Comparison of ENCODE assay signal across 9 cellular contexts in the genomic region with DNA sequence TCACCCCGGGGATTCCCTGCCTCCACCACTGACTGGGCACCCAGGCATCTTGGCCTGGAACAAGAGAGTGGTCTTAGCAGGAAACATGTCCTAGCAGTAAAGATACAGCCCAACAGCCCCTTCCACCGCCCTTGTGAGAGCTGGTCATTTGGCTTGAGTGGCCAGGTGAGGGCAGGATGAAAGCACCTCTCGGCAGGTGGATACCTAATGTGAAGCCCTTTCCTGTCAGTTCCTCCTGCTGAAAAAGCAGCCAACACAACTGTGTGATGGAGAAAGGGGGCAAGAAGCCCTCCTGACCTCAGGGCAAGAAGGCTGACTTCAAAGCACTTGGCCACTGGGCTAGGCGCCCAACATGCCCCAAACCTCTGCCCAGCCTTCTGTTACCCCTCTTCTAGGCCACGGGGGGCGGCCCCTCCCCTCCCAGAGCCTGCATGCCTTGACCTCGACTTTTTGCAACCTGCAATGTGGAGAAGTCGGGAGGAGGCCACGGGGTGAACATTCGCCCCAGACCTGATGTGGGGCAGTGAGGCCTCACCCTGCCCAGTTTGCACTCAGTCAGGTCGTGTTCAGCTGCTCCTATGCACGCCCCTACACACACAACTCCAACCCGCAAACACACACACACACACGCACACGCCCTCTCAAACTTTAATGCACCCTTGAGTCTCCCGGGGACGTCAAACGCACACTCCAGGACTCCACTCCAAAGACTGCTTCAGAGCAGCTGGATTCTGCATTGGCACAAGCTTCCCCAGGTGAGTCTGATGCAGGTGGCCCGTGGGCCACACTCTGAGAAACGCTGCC. TPM values are rescaled to one million over a fixed set of nuclear protein-coding genes. Genes with fewer than 3 reads are reported as not detected.
DNase-seq lines count a peak whose midpoint lies in the region; ATAC-seq and TF ChIP-seq lines count a peak whose summit lies in the region.
"Had no signal": no experiment of that assay in that cellular context is flagged by ENCODE, and none has a peak within 500 bp of the region (broad histone marks: within the 10 kb centered on the region; RNA-seq: fewer than 3 reads in every experiment).

No MANE protein-coding gene starts in this region.

- H3K14ac ChIP-seq in neuronal stem cell (ENCODE audit: low read length): peak overlapping the region; percentile 50

- H3K9me3 ChIP-seq in endodermal cell (ENCODE audit: control insufficient read depth, low read length) (no peaks in the 10 kb centered on the region), neuronal stem cell (replicated peaks in 1 of 2; ENCODE audit: control insufficient read depth in 2 of 2, insufficient read depth in 1 of 2, low read depth in 1 of 2, low read length in 2 of 2) (peaks cover 1 to 4% of the 10 kb centered on the region in 2 donors)

- H3K36me3 ChIP-seq in endodermal cell (ENCODE audit: control insufficient read depth, insufficient read depth, low read length) (peaks cover 13% of the 10 kb centered on the region), neuronal stem cell (replicated peaks in 1 of 2; ENCODE audit: control insufficient read depth in 2 of 2, insufficient read depth in 2 of 2, low read length in 2 of 2) (no peaks in the 10 kb centered on the region)

- no peak overlapping the region for H4K91ac ChIP-seq in neuronal stem cell (ENCODE audit: low read depth, low read length, poor library complexity)

- peak overlapping the region; percentile 13 for H2BK120ac ChIP-seq in neuronal stem cell (ENCODE audit: low read depth, low read length)

- H3K18ac ChIP-seq in neuronal stem cell (ENCODE audit: low read length): peak overlapping the region; percentile 91

- H3K27ac Mint-ChIP-seq in endodermal cell: no peak overlapping the region

- no peak overlapping the region for H3K4ac ChIP-seq in neuronal stem cell (ENCODE audit: low read length)

- H2BK15ac ChIP-seq in neuronal stem cell (ENCODE audit: low read length): peak overlapping the region; percentile 80

- H2BK12ac ChIP-seq in neuronal stem cell (ENCODE audit: low read length): no peak overlapping the region

- no peak overlapping the region for H3K27ac ChIP-seq in endodermal cell (ENCODE audit: low read depth, low read length)
- no peak overlapping the region for H3K27ac ChIP-seq in neuronal stem cell (replicated peaks; ENCODE audit: low read length)

- H3K27me3 Mint-ChIP-seq in endodermal cell (ENCODE audit: insufficient read depth): peaks cover 54% of the 10 kb centered on the region

- H3K4me1 ChIP-seq in endodermal cell (ENCODE audit: control insufficient read depth, insufficient read depth, low read length) (no peaks in the 10 kb centered on the region), neuronal stem cell (ENCODE audit: control insufficient read depth in 2 of 2, insufficient read depth in 1 of 2, low read depth in 1 of 2, low read length in 2 of 2) (peaks cover 9 to 16% of the 10 kb centered on the region in 2 donors)

- H4K8ac ChIP-seq in neuronal stem cell (ENCODE audit: low read depth, low read length): no peak overlapping the region

- H3K4me1 Mint-ChIP-seq in endodermal cell: peaks cover 20% of the 10 kb centered on the region

- H2BK5ac ChIP-seq in neuronal stem cell (ENCODE audit: low read length): no peak overlapping the region

- H3K23ac ChIP-seq in neuronal stem cell (ENCODE audit: low read depth, low read length, poor library complexity): peak overlapping the region; percentile 66

- ATAC-seq in GM19455 (IDR thresholded peaks at IDR 0.05; ENCODE audit: unreplicated experiment): no peak

- H3K36me3 Mint-ChIP-seq in endodermal cell (ENCODE audit: low read depth): no peaks in the 10 kb centered on the region

- peaks cover 3% of the 10 kb centered on the region for H3K9me3 Mint-ChIP-seq in endodermal cell

- DNase-seq in AG09309 (ENCODE audit: low read depth) (no peak), HFF-Myc (ENCODE audit: extremely low read depth, low read depth) (no peak), endodermal cell (peak; percentile 60), neuronal stem cell (ENCODE audit: low spot score) (no peak), superior temporal gyrus (ENCODE audit: extremely low spot score) (no peak), dedifferentiated amniotic fluid mesenchymal stem cell (ENCODE audit: extremely low spot score) (no peak)
- DNase-seq in stimulated activated CD4-positive, alpha-beta T cell treated with anti-CD3 and anti-CD28 coated beads, Interleukin-2, amount 100 ng/mL, for 48 hours: no peak
- DNase-seq: SHP77 treated with DMSO at 0.1 percent for 48 hours had no signal

- H3K9ac ChIP-seq in endodermal cell (ENCODE audit: extremely low read depth, low read length, poor library complexity, severe bottlenecking) (no peak overlapping the region), neuronal stem cell (ENCODE audit: low read depth, low read length, poor library complexity) (peak overlapping the region; percentile 84)

- TF ChIP-seq CTCF in AG09309 (IDR thresholded peaks at IDR 0.05; ENCODE audit: control insufficient read depth, insufficient read depth, low read depth, low read length, missing control alignments) (no peak), HFF-Myc (IDR thresholded peaks at IDR 0.05; ENCODE audit: low read depth, low read length, missing control alignments) (no peak), endodermal cell (conservative IDR thresholded peaks at IDR 0.05) (peak; percentile 31)

- H3K4me2 ChIP-seq in neuronal stem cell (ENCODE audit: insufficient read depth, low read length, poor library complexity, severe bottlenecking): peak overlapping the region; percentile 82

- 41 to 50% methylated on average over 11 to 20 of the region's 20 CpGs for WGBS in endodermal cell (ENCODE audit: insufficient coverage in 1 of 2, insufficient read length in 1 of 2), 2 experiments
- no CpG with 5 or more reads among the region's 20 CpGs for WGBS in neuronal stem cell (ENCODE audit: extremely low coverage in 2 of 2, insufficient read length in 2 of 2, insufficient replicate concordance in 1 of 2), 2 donors

- peak overlapping the region; percentile 24 for H2AK5ac ChIP-seq in neuronal stem cell (ENCODE audit: low read depth, low read length)

- H3K27me3 ChIP-seq in endodermal cell (ENCODE audit: control insufficient read depth, insufficient read depth, low read length, poor library complexity, severe bottlenecking) (peaks cover 35% of the 10 kb centered on the region), neuronal stem cell (ENCODE audit: control insufficient read depth in 3 of 3, insufficient read depth in 3 of 3, low read depth in 1 of 3, low read length in 3 of 3) (peaks cover 4 to 49% (median 16%) of the 10 kb centered on the region in 3 experiments)

- H3K4me3 ChIP-seq in AG09309 (ENCODE audit: control insufficient read depth, low read depth, low read length) (peak overlapping the region; percentile 30), HFF-Myc (replicated peaks; ENCODE audit: low read depth, low read length) (peak overlapping the region; percentile 19), endodermal cell (ENCODE audit: low read length) (peak overlapping the region; percentile 80), neuronal stem cell (ENCODE audit: low read length in 2 of 2) (peak overlapping the region; percentile 53 to 82)

- peak overlapping the region; percentile 87 for H2AFZ ChIP-seq in neuronal stem cell (ENCODE audit: low read length)

- no peaks in the 10 kb centered on the region for H3K79me1 ChIP-seq in neuronal stem cell (ENCODE audit: low read depth, low read length)

- H3K4me3 Mint-ChIP-seq in endodermal cell: peak overlapping the region; percentile 59

RNA-seq across cellular contexts. Expression of a gene that starts 1.1 kb away (rescaled TPM):
- 10 to 100 TPM in 1 of 2 donors, 1 to 10 TPM in 1; 6.5 to 15.9 TPM for total RNA-seq in endodermal cell
- polyA plus RNA-seq in endodermal cell (2013, experiment 1 of 2): 5.1 TPM
- polyA plus RNA-seq in endodermal cell (2013, experiment 2 of 2): 3.7 TPM
- polyA plus RNA-seq in neuronal stem cell (2013, experiment 1 of 2): 1.9 TPM
- 2.0 TPM for polyA plus RNA-seq in neuronal stem cell (2013, experiment 2 of 2)

Comparison
In these comparisons a context has a peak if more than half of its experiments do, and no peak if none do; other contexts are left out.
1. H3K4me3 ChIP-seq: peak in every context shown above with its lines; median percentile 80 in endodermal cell; 68 in neuronal stem cell; 30 in AG09309; 19 in HFF-Myc.